In genomic region chr6:1045239-1045638, GRCh38 we compare ENCODE assay signal across 23 cellular contexts.
"Had no signal": no experiment of that assay in that cellular context is flagged by ENCODE, and none has a peak within 500 bp of the region (broad histone marks: within the 10 kb centered on the region; RNA-seq: fewer than 3 reads in every experiment).

No MANE protein-coding gene starts in this region.

- H3K9me3 Mint-ChIP-seq: dendritic cell treated with granulocyte-macrophage colony-stimulating factor and Interleukin-4, amounts not matched to agents 40 ng/mL and 50 ng/mL, for 4 days; effector memory CD8-positive, alpha-beta T cell had no signal

- DNase-seq: colonic mucosa; cortex of kidney; effector CD8-positive, alpha-beta T cell; effector memory CD8-positive, alpha-beta T cell; foreskin keratinocyte; heart left ventricle; hypothalamus; immature natural killer cell; kidney; kidney glomerular epithelial cell; left lung; left ventricle myocardium superior; lower lobe of right lung; mesenchymal stem cell had no signal

- H3K27ac Mint-ChIP-seq: dendritic cell treated with granulocyte-macrophage colony-stimulating factor and Interleukin-4, amounts not matched to agents 40 ng/mL and 50 ng/mL, for 4 days; effector memory CD8-positive, alpha-beta T cell; endodermal cell; immature natural killer cell; mesothelial cell of epicardium had no signal

- H3K4me3 ChIP-seq: colonic mucosa, esophagus muscularis mucosa, gastroesophageal sphincter, heart left ventricle, hepatocyte, left lung, lower lobe of right lung had no signal

- H3K9me3 ChIP-seq: colonic mucosa, esophagus muscularis mucosa, gastroesophageal sphincter, heart left ventricle, left lung, lower lobe of right lung had no signal

- FAIRE-seq: endometrium, endothelial cell of umbilical vein, frontal cortex, kidney had no signal

- H3K4me1 Mint-ChIP-seq: immature natural killer cell had no signal

- H3K4me1 ChIP-seq: left lung had no signal

- H3K36me3 Mint-ChIP-seq: immature natural killer cell, mesothelial cell of epicardium had no signal

- ATAC-seq: effector memory CD8-positive, alpha-beta T cell; foreskin keratinocyte; gastroesophageal sphincter; heart left ventricle; left lung; left ventricle myocardium superior; lower lobe of right lung had no signal

- H3K27me3 ChIP-seq: colonic mucosa, gastroesophageal sphincter, hepatocyte, left lung had no signal

- H3K27ac ChIP-seq: colonic mucosa, esophagus muscularis mucosa, foreskin keratinocyte, gastroesophageal sphincter, heart left ventricle, hepatocyte, left lung, lower lobe of right lung had no signal

- H3K36me3 ChIP-seq: colonic mucosa, esophagus muscularis mucosa, gastroesophageal sphincter, heart left ventricle, left lung, lower lobe of right lung had no signal

- H3K4me3 Mint-ChIP-seq: dendritic cell treated with granulocyte-macrophage colony-stimulating factor and Interleukin-4, amounts not matched to agents 40 ng/mL and 50 ng/mL, for 4 days; effector memory CD8-positive, alpha-beta T cell; endodermal cell; immature natural killer cell; mesothelial cell of epicardium had no signal
